ENCODE assay signal across 24 cellular contexts in genomic region chr10:103622935-103623574, GRCh38.
DNase-seq lines count a peak whose midpoint lies in the region; ATAC-seq, FAIRE-seq and TF ChIP-seq lines count a peak whose summit lies in the region.
"Had no signal": no experiment of that assay in that cellular context is flagged by ENCODE, and none has a peak within 500 bp of the region (broad histone marks: within the 10 kb centered on the region; RNA-seq: fewer than 3 reads in every experiment).

No MANE protein-coding gene starts in this region.

- ATAC-seq in SK-N-SH treated with all-trans-retinoic acid at 6 μM for 48 hours (no peak), GM19328 (IDR thresholded peaks at IDR 0.05; ENCODE audit: unreplicated experiment) (no peak)
- ATAC-seq: CD8-positive, alpha-beta T cell had no signal

- peaks cover 41 to 96% (median 87%) of the 10 kb centered on the region in 4 donors for H3K36me3 ChIP-seq in esophagus muscularis mucosa
- H3K36me3 ChIP-seq in tibial nerve, result peaks cover 0 to 80% (median 29%) of the 10 kb centered on the region in 3 donors

- CTCF ChIA-PET in RWPE1 (lab: Yijun Ruan, JAX), result no interaction called here

- intact Hi-C loops in esophagus muscularis mucosa (cut with DNase I), result no loop called here

- H3K27me3 ChIP-seq in esophagus muscularis mucosa (no peaks in the 10 kb centered on the region), tibial nerve (no peaks in the 10 kb centered on the region)

- no peak for FAIRE-seq in D721Med (lab: Jason Lieb, UNC)
- FAIRE-seq: GM18507, RCC 7860 had no signal

- TF ChIP-seq POLR2A in esophagus muscularis mucosa (IDR thresholded peaks at IDR 0.05; ENCODE audit: low read depth), result no peak
- no peak for TF ChIP-seq POLR2A in tibial nerve (IDR thresholded peaks at IDR 0.05)

- in situ Hi-C loops in GM13976 (cut with MboI; ENCODE audit: low sequenced_read_pairs, unreplicated experiment), result no loop called here

- 73% methylated on average over 5 of the region's 11 CpGs for WGBS in esophagus muscularis mucosa
- 78 to 82% methylated on average over 9 to 11 of the region's 11 CpGs for WGBS in tibial nerve, 2 donors

- POLR2A ChIA-PET in RWPE1 (lab: Yijun Ruan, JAX; ENCODE audit: low non-redundant PET), result interaction anchor here (0.6 kb wide), 1 partner anchor 23 kb away, joined by 3 read pairs; no protein-coding TSS in a partner anchor

- H3K4me1 ChIP-seq in esophagus muscularis mucosa (peaks cover 44 to 71% (median 52%) of the 10 kb centered on the region in 4 donors), tibial nerve (peaks cover 0 to 91% (median 53%) of the 10 kb centered on the region in 4 donors)
- H3K4me1 ChIP-seq: Caco-2 had no signal

- TF ChIP-seq EP300 in esophagus muscularis mucosa (IDR thresholded peaks at IDR 0.05) (no peak), tibial nerve (IDR thresholded peaks at IDR 0.05) (no peak)

- H3K27ac ChIP-seq in RWPE1 (peak overlapping the region; percentile 41; the same call in 1 of the 2 replicates), esophagus muscularis mucosa (replicated peaks in 1 of 4) (peak overlapping the region in 3 of 4 donors; percentile 24 to 76 (median 50)), tibial nerve (peak overlapping the region in 3 of 4 donors; percentile 62 to 91 (median 85))
- H3K27ac ChIP-seq: C4-2B, KMS-11 had no signal

- H3K9me3 ChIP-seq in esophagus muscularis mucosa, result no peaks in the 10 kb centered on the region
- no peaks in the 10 kb centered on the region for H3K9me3 ChIP-seq in tibial nerve
- H3K9me3 ChIP-seq: Caco-2 had no signal

- TF ChIP-seq CTCF in RWPE1 (conservative IDR thresholded peaks at IDR 0.05; ENCODE audit: low read depth) (no peak), esophagus muscularis mucosa (IDR thresholded peaks at IDR 0.05) (no peak), tibial nerve (IDR thresholded peaks at IDR 0.05) (no peak), D721Med (IDR thresholded peaks at IDR 0.05; ENCODE audit: insufficient read depth, missing control alignments) (no peak), GM13976 (IDR thresholded peaks at IDR 0.05; ENCODE audit: borderline replicate concordance, control extremely low read depth, extremely low read depth, insufficient read depth, missing control alignments) (no peak)

- DNase-seq in RWPE1 (ENCODE audit: low spot score) (no peak), esophagus muscularis mucosa (ENCODE audit: extremely low spot score) (no peak), tibial nerve (ENCODE audit: low spot score in 2 of 2) (no peak), D721Med (ENCODE audit: insufficient read length, low spot score) (no peak), GM13976 (ENCODE audit: low spot score) (no peak)
- DNase-seq: Caco-2; CD8-positive, alpha-beta T cell; DMS153; DND-41; GOT3; HCEC 1CT; NCI-H1092; NCI-H1417 treated with DMSO at 0.1 percent for 48 hours; NCI-H1694 treated with DMSO at 0.1 percent for 48 hours; NCI-H2081; NCI-H2171 treated with DMSO at 0.1 percent for 48 hours; NCI-H524; NCI-H774 had no signal

- no peak overlapping the region for H3K4me3 ChIP-seq in esophagus muscularis mucosa
- no peak overlapping the region for H3K4me3 ChIP-seq in tibial nerve

TF ChIP-seq in SK-N-SH treated with all-trans-retinoic acid at 6 μM for 48 hours, 23 proteins besides CTCF, POLR2A, EP300 and RAD21:
- TF ChIP-seq RARB (CRISPR knock-in tag; IDR thresholded peaks at IDR 0.05) (no peak), CSDC2 (CRISPR knock-in tag; IDR thresholded peaks at IDR 0.05) (no peak), TCF4 (CRISPR knock-in tag; IDR thresholded peaks at IDR 0.05; ENCODE audit: borderline replicate concordance) (peak; percentile 18; the same call in 1 of the 2 replicates), ESRRG (CRISPR knock-in tag; IDR thresholded peaks at IDR 0.05) (no peak)
